ENCODE assay signal across 1 cellular context in genomic region chr16:88447881-88448280, GRCh38.
TF ChIP-seq lines count a peak whose summit lies in the region.

No MANE protein-coding gene starts in this region.

TF ChIP-seq in K562, 482 proteins besides CTCF, POLR2A, EP300 and RAD21 (continued from another document):
- TF ChIP-seq, protein P1, sequence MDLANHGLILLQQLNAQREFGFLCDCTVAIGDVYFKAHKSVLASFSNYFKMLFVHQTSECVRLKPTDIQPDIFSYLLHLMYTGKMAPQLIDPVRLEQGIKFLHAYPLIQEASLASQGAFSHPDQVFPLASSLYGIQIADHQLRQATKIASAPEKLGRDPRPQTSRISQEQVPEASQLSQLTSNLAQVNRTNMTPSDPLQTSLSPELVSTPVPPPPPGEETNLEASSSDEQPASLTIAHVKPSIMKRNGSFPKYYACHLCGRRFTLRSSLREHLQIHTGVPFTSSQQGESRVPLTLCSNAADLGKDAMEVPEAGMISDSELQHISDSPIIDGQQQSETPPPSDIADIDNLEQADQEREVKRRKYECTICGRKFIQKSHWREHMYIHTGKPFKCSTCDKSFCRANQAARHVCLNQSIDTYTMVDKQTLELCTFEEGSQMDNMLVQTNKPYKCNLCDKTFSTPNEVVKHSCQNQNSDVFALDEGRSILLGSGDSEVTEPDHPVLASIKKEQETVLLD (IDR thresholded peaks at IDR 0.05): 0 out of 2 replicates have a peak, but pooled peaks have one; percentile 29
